In the genomic region with DNA sequence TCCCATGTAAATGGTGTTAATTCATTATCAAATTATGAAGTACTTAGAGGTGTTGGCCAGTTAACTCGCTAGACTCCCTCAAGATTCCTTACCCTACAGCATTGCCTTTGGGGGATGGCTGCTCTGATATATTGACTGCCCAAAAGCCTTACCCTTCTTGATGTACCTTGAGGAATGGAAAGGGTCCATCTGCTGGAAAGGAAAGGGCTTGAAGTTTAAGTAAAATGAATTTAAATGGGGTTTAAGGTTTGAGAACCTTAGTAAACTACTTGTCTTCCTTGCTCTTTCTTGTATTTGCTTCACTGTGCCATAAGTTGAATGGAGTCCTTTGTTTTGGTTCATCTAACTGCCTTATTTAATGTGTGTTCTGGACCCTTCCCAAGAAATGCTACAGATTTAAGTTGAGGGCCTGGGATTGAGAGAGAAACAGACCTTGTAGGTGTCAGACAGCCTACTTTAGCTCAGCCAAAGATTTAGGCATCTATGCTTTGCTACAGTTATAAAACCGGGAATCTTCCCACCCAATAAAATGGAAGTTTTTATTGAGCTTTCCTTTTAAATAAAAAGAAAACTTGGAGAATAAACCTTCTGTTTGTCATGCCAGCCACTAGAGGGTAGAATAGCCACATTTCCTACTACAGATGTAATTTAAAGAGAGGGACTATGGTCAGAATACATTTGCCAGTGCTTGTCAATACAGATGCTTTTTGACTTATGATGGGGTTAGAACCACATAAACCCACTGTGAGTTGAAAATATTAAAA, we compare ENCODE assay signal across 8 cellular contexts. TPM values are rescaled to one million over a fixed set of nuclear protein-coding genes. Genes with fewer than 3 reads are reported as not detected.
DNase-seq lines count a peak whose midpoint lies in the region; ATAC-seq lines count a peak whose summit lies in the region.

No MANE protein-coding gene starts in this region.

- H3K27me3 ChIP-seq in skeletal muscle satellite cell (ENCODE audit: control insufficient read depth, insufficient read depth, low read length) = no peaks in the 10 kb centered on the region

- DNase-seq in D341Med (ENCODE audit: low spot score) (peak; percentile 37), NCI-H1417 (lab: John Stamatoyannopoulos, UW) (peak in 2 of 3 experiments; percentile 3 to 54), left ventricle myocardium superior (no peak)
- DNase-seq in activated T-helper 1 cell treated with anti-CD3 and anti-CD28 coated beads, Interleukin-12 subunit alpha, Interleukin-12 subunit beta, Interleukin-2, Interleukin-4 antibody, amounts not matched to agents 30 ng/mL and 10 ng/mL and 1 ng/mL, durations not matched to agents 14 hours and 24 hours and 36 hours (ENCODE audit: low spot score) = no peak
- DNase-seq in activated effector memory CD4-positive, alpha-beta T cell treated with anti-CD3 and anti-CD28 coated beads, Interleukin-2, amount 50 U/mL, for 16 hours = no peak

- peaks cover 5% of the 10 kb centered on the region for H3K36me3 Mint-ChIP-seq in activated T-helper 1 cell treated with anti-CD3 and anti-CD28 coated beads, Interleukin-12 subunit alpha, Interleukin-12 subunit beta, Interleukin-2, Interleukin-4 antibody, amounts not matched to agents 30 ng/mL and 10 ng/mL and 1 ng/mL, durations not matched to agents 14 hours and 24 hours and 36 hours (ENCODE audit: low read depth)

- peaks cover 26% of the 10 kb centered on the region for H3K4me1 Mint-ChIP-seq in activated T-helper 1 cell treated with anti-CD3 and anti-CD28 coated beads, Interleukin-12 subunit alpha, Interleukin-12 subunit beta, Interleukin-2, Interleukin-4 antibody, amounts not matched to agents 30 ng/mL and 10 ng/mL and 1 ng/mL, durations not matched to agents 14 hours and 24 hours and 36 hours (ENCODE audit: low read depth)

- H3K9me3 ChIP-seq in skeletal muscle satellite cell (replicated peaks; ENCODE audit: low read length) = no peaks in the 10 kb centered on the region

- H3K4me3 ChIP-seq in skeletal muscle satellite cell (ENCODE audit: low read length) = no peak overlapping the region

- H3K4me1 ChIP-seq in skeletal muscle satellite cell (ENCODE audit: control insufficient read depth, insufficient read depth, low read length) = peaks cover 9% of the 10 kb centered on the region

- no peaks in the 10 kb centered on the region for H3K27me3 Mint-ChIP-seq in activated T-helper 1 cell treated with anti-CD3 and anti-CD28 coated beads, Interleukin-12 subunit alpha, Interleukin-12 subunit beta, Interleukin-2, Interleukin-4 antibody, amounts not matched to agents 30 ng/mL and 10 ng/mL and 1 ng/mL, durations not matched to agents 14 hours and 24 hours and 36 hours (ENCODE audit: insufficient read depth)

- no peaks in the 10 kb centered on the region for H3K9me3 Mint-ChIP-seq in activated T-helper 1 cell treated with anti-CD3 and anti-CD28 coated beads, Interleukin-12 subunit alpha, Interleukin-12 subunit beta, Interleukin-2, Interleukin-4 antibody, amounts not matched to agents 30 ng/mL and 10 ng/mL and 1 ng/mL, durations not matched to agents 14 hours and 24 hours and 36 hours

- intact Hi-C loops in activated T-helper 1 cell treated with anti-CD3 and anti-CD28 coated beads, Interleukin-12 subunit alpha, Interleukin-12 subunit beta, Interleukin-2, Interleukin-4 antibody, amounts not matched to agents 30 ng/mL and 10 ng/mL and 1 ng/mL, durations not matched to agents 14 hours and 24 hours and 36 hours (cut with micrococcal nuclease) = loop anchor here (1.0 to 5.0 kb wide), 3 partner anchors 225 to 411 kb away; no protein-coding TSS in a partner anchor
- intact Hi-C loops in left ventricle myocardium superior (cut with micrococcal nuclease) = loop anchor here (5.0 to 10.0 kb wide), 2 partner anchors 212 to 409 kb away; no protein-coding TSS in a partner anchor

- H3K4me3 Mint-ChIP-seq in activated T-helper 1 cell treated with anti-CD3 and anti-CD28 coated beads, Interleukin-12 subunit alpha, Interleukin-12 subunit beta, Interleukin-2, Interleukin-4 antibody, amounts not matched to agents 30 ng/mL and 10 ng/mL and 1 ng/mL, durations not matched to agents 14 hours and 24 hours and 36 hours = no peak overlapping the region

- H3K9ac ChIP-seq in skeletal muscle satellite cell (ENCODE audit: low read depth, low read length) = peak overlapping the region; percentile 10

- H3K4me2 ChIP-seq in skeletal muscle satellite cell (ENCODE audit: low read length) = no peak overlapping the region

- H3K27ac Mint-ChIP-seq in activated T-helper 1 cell treated with anti-CD3 and anti-CD28 coated beads, Interleukin-12 subunit alpha, Interleukin-12 subunit beta, Interleukin-2, Interleukin-4 antibody, amounts not matched to agents 30 ng/mL and 10 ng/mL and 1 ng/mL, durations not matched to agents 14 hours and 24 hours and 36 hours = peak overlapping the region; percentile 31

- peak; percentile 76 for ATAC-seq in GM21447 (IDR thresholded peaks at IDR 0.05; ENCODE audit: unreplicated experiment)
- ATAC-seq in left ventricle myocardium superior = peak; percentile 78
- no peak for ATAC-seq in HG03039 (IDR thresholded peaks at IDR 0.05; ENCODE audit: unreplicated experiment)

- no peaks in the 10 kb centered on the region for H3K36me3 ChIP-seq in skeletal muscle satellite cell (ENCODE audit: insufficient read depth, low read length)

RNA-seq across cellular contexts. Expression of a gene that starts 25.3 kb away (rescaled TPM):
- total RNA-seq in activated T-helper 1 cell treated with anti-CD3 and anti-CD28 coated beads, Interleukin-12 subunit alpha, Interleukin-12 subunit beta, Interleukin-2, Interleukin-4 antibody, amounts not matched to agents 30 ng/mL and 10 ng/mL and 1 ng/mL, durations not matched to agents 14 hours and 24 hours and 36 hours = 108 and 121 TPM in 2 replicates
- 34.5 TPM for total RNA-seq in left ventricle myocardium superior
- 22.1 and 23.8 TPM in 2 replicates for total RNA-seq in skeletal muscle satellite cell (2012; rRNA removed)

Comparison
In these comparisons a context has a peak if more than half of its experiments do, and no peak if none do; other contexts are left out.
1. DNase-seq: peak in D341Med (single experiment) and NCI-H1417 (2 of 3); none in activated T-helper 1 cell treated with anti-CD3 and anti-CD28 coated beads, Interleukin-12 subunit alpha, Interleukin-12 subunit beta, Interleukin-2, Interleukin-4 antibody, amounts not matched to agents 30 ng/mL and 10 ng/mL and 1 ng/mL, durations not matched to agents 14 hours and 24 hours and 36 hours (single experiment), left ventricle myocardium superior (single experiment) and activated effector memory CD4-positive, alpha-beta T cell treated with anti-CD3 and anti-CD28 coated beads, Interleukin-2, amount 50 U/mL, for 16 hours (single experiment).